In genomic region chr10:80233871-80234270, GRCh38 we compare ENCODE assay signal across 7 cellular contexts. TPM values are rescaled to one million over a fixed set of nuclear protein-coding genes. Genes with fewer than 3 reads are reported as not detected.
"Had no signal": no experiment of that assay in that cellular context is flagged by ENCODE, and none has a peak within 500 bp of the region (broad histone marks: within the 10 kb centered on the region; RNA-seq: fewer than 3 reads in every experiment).

No MANE protein-coding gene starts in this region.

RNA-seq across cellular contexts. Expression of gene MAT1A, which starts 55.6 kb away (rescaled TPM):
- total RNA-seq: OCI-LY7, PC-3, PC-9, Peyer's patch, RPMI7951, SJCRH30, SJSA1 had no signal
